ENCODE assay signal across 30 cellular contexts in the genomic region with DNA sequence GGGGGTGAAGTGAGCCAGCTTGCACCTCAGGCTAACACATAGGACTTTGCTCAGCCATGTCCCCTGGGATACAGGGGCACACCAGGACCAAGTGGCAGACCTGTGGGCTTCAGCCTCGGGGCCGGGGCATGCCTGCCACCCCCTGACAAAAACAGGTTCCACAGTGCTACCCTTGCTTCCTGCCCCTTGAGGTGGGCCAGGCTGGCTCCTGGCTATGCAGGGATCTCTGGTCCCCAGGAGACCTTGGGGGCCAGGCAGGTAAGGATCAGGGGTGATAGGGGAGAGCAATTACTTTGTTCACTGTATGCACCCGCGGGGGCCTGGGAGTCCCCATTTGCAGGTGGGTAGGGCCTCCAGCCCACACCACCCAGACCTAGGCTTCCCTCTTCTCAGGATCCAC. TPM values are rescaled to one million over a fixed set of nuclear protein-coding genes. Genes with fewer than 3 reads are reported as not detected.
"Had no signal": no experiment of that assay in that cellular context is flagged by ENCODE, and none has a peak within 500 bp of the region (broad histone marks: within the 10 kb centered on the region; RNA-seq: fewer than 3 reads in every experiment).

No MANE protein-coding gene starts in this region.

- H2AFZ ChIP-seq: hepatocyte, neural progenitor cell had no signal

- H3K4me1 ChIP-seq: prostate gland had no signal

- H3K4me3 ChIP-seq: heart right ventricle, hepatocyte, lower lobe of right lung, neural progenitor cell, pancreas, prostate gland, right lobe of liver, smooth muscle cell, stomach, testis, thyroid gland, transverse colon, upper lobe of left lung, vagina had no signal

- H3K9me3 Mint-ChIP-seq: natural killer cell; nephron progenitor cell; neural progenitor cell; stimulated activated naive B cell treated with anti-CD40 and anti-IgM and Interleukin-4, amounts not matched to agents 10 μg/mL and 1 μg/mL and 100 μg/mL, for 72 hours had no signal

- H3K27ac ChIP-seq: heart right ventricle, hepatocyte, lower lobe of right lung, neural progenitor cell, pancreas, prostate gland, right lobe of liver, stomach, testis, thyroid gland, transverse colon, upper lobe of left lung, vagina had no signal

- ATAC-seq: heart right ventricle; lower lobe of right lung; natural killer cell; pancreas; right lobe of liver; stimulated activated naive B cell treated with anti-CD40 and anti-IgM and Interleukin-4, amounts not matched to agents 10 μg/mL and 1 μg/mL and 100 μg/mL, for 72 hours; stimulated activated naive CD8-positive, alpha-beta T cell treated with anti-CD3 and anti-CD28 coated beads, Interleukin-15, Interleukin-2, amounts not matched to agents 100 U/mL and 50 U/mL, for 24 hours had no signal

- H3K4me2 ChIP-seq: hepatocyte, neural progenitor cell, smooth muscle cell had no signal

- H3K9me3 ChIP-seq: heart right ventricle, lower lobe of right lung, pancreas, prostate gland, right lobe of liver, stomach, testis, thyroid gland, transverse colon, upper lobe of left lung, vagina had no signal

- H3K36me3 Mint-ChIP-seq: naive B cell; natural killer cell; stimulated activated naive B cell treated with anti-CD40 and anti-IgM and Interleukin-4, amounts not matched to agents 10 μg/mL and 1 μg/mL and 100 μg/mL, for 72 hours had no signal

- DNase-seq: heart right ventricle; islet precursor cell; lower lobe of right lung; mammary epithelial cell; mesenchymal stem cell; naive B cell; natural killer cell; nephron progenitor cell; retina; stimulated activated CD4-positive, alpha-beta T cell treated with anti-CD3 and anti-CD28 coated beads, Interleukin-1b, Interleukin-23, amount 100 ng/mL, for 48 hours; stimulated activated CD4-positive, alpha-beta T cell treated with anti-CD3 and anti-CD28 coated beads, Interleukin-2, amount 100 ng/mL, for 48 hours; stimulated activated CD4-positive, alpha-beta T cell treated with anti-CD3 and anti-CD28 coated beads, Interleukin-4, amount 100 ng/mL, for 4 hours; stimulated activated CD8-positive, alpha-beta memory T cell treated with anti-CD3 and anti-CD28 coated beads, Interleukin-4, amount 100 ng/mL, for 48 hours; stimulated activated naive B cell treated with anti-CD40 and anti-IgM and Interleukin-4, amounts not matched to agents 10 μg/mL and 1 μg/mL and 100 μg/mL, for 72 hours; stimulated activated naive CD8-positive, alpha-beta T cell treated with anti-CD3 and anti-CD28 coated beads, Interleukin-15, Interleukin-2, amounts not matched to agents 100 U/mL and 50 U/mL, for 24 hours; stomach; testis; thyroid gland; transverse colon; upper lobe of left lung had no signal

- H3K9ac ChIP-seq: neural progenitor cell had no signal

- H3K4me3 Mint-ChIP-seq: neural progenitor cell had no signal

- H3K36me3 ChIP-seq: lower lobe of right lung, neural progenitor cell, thyroid gland, vagina had no signal

- H3K27ac Mint-ChIP-seq: natural killer cell; nephron progenitor cell; neural progenitor cell; stimulated activated naive B cell treated with anti-CD40 and anti-IgM and Interleukin-4, amounts not matched to agents 10 μg/mL and 1 μg/mL and 100 μg/mL, for 72 hours had no signal

- H3K27me3 ChIP-seq: hepatocyte, neural progenitor cell, pancreas, right lobe of liver, testis, thyroid gland, transverse colon, upper lobe of left lung, vagina had no signal

RNA-seq across cellular contexts. Expression of a gene that starts 23.1 kb away (rescaled TPM):
- total RNA-seq: hepatocyte, lower lobe of right lung, mammary epithelial cell, mononuclear cell, omental fat pad, smooth muscle cell, urinary bladder, vagina had no signal
- polyA plus RNA-seq: heart right ventricle, hepatocyte, mammary epithelial cell, smooth muscle cell, urinary bladder had no signal
